In genomic region chr17:82495844-82496528, GRCh38 we compare ENCODE assay signal across 8 cellular contexts. TPM values are rescaled to one million over a fixed set of nuclear protein-coding genes. Genes with fewer than 3 reads are reported as not detected.
A peak's percentile ranks its signal among the peaks of the same experiment; 100 is the strongest.
DNase-seq lines count a peak whose midpoint lies in the region; ATAC-seq and TF ChIP-seq lines count a peak whose summit lies in the region.

No MANE protein-coding gene starts in this region.

- dilution Hi-C loops in mammary epithelial cell (cut with HindIII; ENCODE audit: low sequenced_read_pairs), result no loop called here

- H3K9me3 ChIP-seq in mammary epithelial cell (replicated peaks; ENCODE audit: insufficient read depth, low read length) (no peaks in the 10 kb centered on the region), neuron (ENCODE audit: low read length) (no peaks in the 10 kb centered on the region)

- in situ Hi-C loops in mammary epithelial cell (cut with MboI; ENCODE audit: low sequenced_read_pairs in 2 of 2), result no loop called here

- H3K27me3 ChIP-seq in mammary epithelial cell (ENCODE audit: insufficient read depth, low read length) (no peaks in the 10 kb centered on the region), neuron (ENCODE audit: insufficient read depth, low read length) (no peaks in the 10 kb centered on the region)

- H3K27ac ChIP-seq in mammary epithelial cell (ENCODE audit: insufficient read depth, low read depth, low read length) (no peak overlapping the region), substantia nigra (ENCODE audit: low read depth, low read length, poor library complexity, severe bottlenecking) (no peak overlapping the region)

- H3K4me1 Mint-ChIP-seq in Calu3 (ENCODE audit: low read depth, unreplicated experiment), result peaks cover 9% of the 10 kb centered on the region

- peaks cover 35% of the 10 kb centered on the region for H3K36me3 Mint-ChIP-seq in Calu3 (ENCODE audit: insufficient read depth, unreplicated experiment)

- no peak for TF ChIP-seq CTCF in Calu3 (IDR thresholded peaks at IDR 0.05; ENCODE audit: unreplicated experiment)
- TF ChIP-seq CTCF in mammary epithelial cell (conservative IDR thresholded peaks at IDR 0.05 in 1 of 2, IDR thresholded peaks at IDR 0.05 in 1 of 2; ENCODE audit: extremely low read depth in 1 of 2, insufficient read depth in 1 of 2, low read depth in 1 of 2, low read length in 2 of 2), result no peak

- WGBS in mammary epithelial cell (ENCODE audit: low coverage, missing lambda C conversion rate), result 66% methylated on average over 10 of the region's 12 CpGs

- H3K4me2 ChIP-seq in mammary epithelial cell (ENCODE audit: insufficient read depth, low read depth, low read length), result peak overlapping the region; percentile 3

- H3K27me3 Mint-ChIP-seq in Calu3 (ENCODE audit: unreplicated experiment), result no peaks in the 10 kb centered on the region

- no TSS peak for BruUV-seq in Calu3 (replicated peaks; lab: Mats Ljungman, UMichigan)
- no TSS peak for BruUV-seq in mammary epithelial cell (replicated peaks; lab: Mats Ljungman, UMichigan)

- peak overlapping the region; percentile 77 for H3K4me3 Mint-ChIP-seq in Calu3 (ENCODE audit: low read depth, unreplicated experiment)

- ATAC-seq in GM18498 (IDR thresholded peaks at IDR 0.05; ENCODE audit: unreplicated experiment), result no peak

- intact Hi-C loops in Calu3 (cut with micrococcal nuclease; ENCODE audit: unreplicated experiment) (no loop called here), mammary epithelial cell (cut with micrococcal nuclease) (loop anchor here (2.0 kb wide), 2 partner anchors 33 to 77 kb away; partner anchors contain the start of genes HEXD and OGFOD3)

- DNase-seq in Calu3 (no peak), NCI-H1436 treated with DMSO at 0.1 percent for 48 hours (lab: John Stamatoyannopoulos, UW) (peak; percentile 94), mammary epithelial cell (peak; percentile 82), substantia nigra (lab: John Stamatoyannopoulos, UW) (no peak), T-helper 9 cell (no peak)
- DNase-seq in effector CD8-positive, alpha-beta T cell (lab: John Stamatoyannopoulos, UW), result no peak

- H3K36me3 ChIP-seq in mammary epithelial cell (ENCODE audit: insufficient read depth, low read length) (no peaks in the 10 kb centered on the region), neuron (ENCODE audit: insufficient read depth, low read length) (no peaks in the 10 kb centered on the region)

- H3K79me2 ChIP-seq in mammary epithelial cell (ENCODE audit: insufficient read depth, low read length), result no peaks in the 10 kb centered on the region

- H3K9me3 Mint-ChIP-seq in Calu3 (ENCODE audit: low read depth, unreplicated experiment), result no peaks in the 10 kb centered on the region

- H3K27ac Mint-ChIP-seq in Calu3 (ENCODE audit: unreplicated experiment), result no peak overlapping the region

- H4K20me1 ChIP-seq in mammary epithelial cell (ENCODE audit: insufficient read depth, low read length), result no peaks in the 10 kb centered on the region

- H2AFZ ChIP-seq in mammary epithelial cell (ENCODE audit: low read depth, low read length), result peak overlapping the region; percentile 63
- H2AFZ ChIP-seq in neuron (ENCODE audit: low read depth, low read length), result no peak overlapping the region

- H3K4me1 ChIP-seq in mammary epithelial cell (ENCODE audit: insufficient read depth, low read length) (peaks cover 24% of the 10 kb centered on the region), neuron (ENCODE audit: insufficient read depth, low read length) (peaks cover 5% of the 10 kb centered on the region)

- H3K4me3 ChIP-seq in mammary epithelial cell (replicated peaks in 1 of 3; ENCODE audit: insufficient read depth in 1 of 3, low read depth in 2 of 3, low read length in 3 of 3), result no peak overlapping the region
- peak overlapping the region; percentile 57 for H3K4me3 ChIP-seq in neuron (ENCODE audit: low read length)

- CTCF ChIA-PET in Calu3 (lab: Charles Lee) (interaction anchor here (1.0 kb wide), 1 partner anchor 53 kb away, joined by 3 read pairs; no protein-coding TSS in a partner anchor), mammary epithelial cell (lab: Charles Lee; ENCODE audit: low non-redundant PET) (no interaction called here)

- no peak overlapping the region for H3K9ac ChIP-seq in mammary epithelial cell (ENCODE audit: insufficient read depth, low read length)

RNA-seq across cellular contexts. Expression of gene FOXK2, which starts 23.5 kb away (rescaled TPM):
- total RNA-seq in Calu3 (2022) (96.2 TPM in 2 replicates), mammary epithelial cell (10 to 100 TPM; 57.3 to 80.8 TPM)
- 36.6 TPM for polyA plus RNA-seq in mammary epithelial cell
- 43.2 TPM for polyA minus RNA-seq in mammary epithelial cell

RNA-seq across cellular contexts. Expression of gene NARF, which starts 37.4 kb away (rescaled TPM):
- total RNA-seq in Calu3 (2022), result 38.1 and 39.4 TPM in 2 replicates
- 10 to 100 TPM; 25.0 to 31.5 TPM for total RNA-seq in mammary epithelial cell
- polyA plus RNA-seq in mammary epithelial cell, result 45.0 TPM
- 31.3 TPM for polyA minus RNA-seq in mammary epithelial cell

RNA-seq across cellular contexts. Expression of gene CYBC1, which starts 45.4 kb away (rescaled TPM):
- total RNA-seq in Calu3 (2022) (78.1 and 80.3 TPM in 2 replicates), mammary epithelial cell (10 to 100 TPM; 21.8 to 38.3 TPM)
- 30.3 TPM for polyA plus RNA-seq in mammary epithelial cell
- 21.6 TPM for polyA minus RNA-seq in mammary epithelial cell

Comparison
In these comparisons a context has a peak if more than half of its experiments do, and no peak if none do; other contexts are left out.
1. DNase-seq: peak in NCI-H1436 treated with DMSO at 0.1 percent for 48 hours (single experiment) and mammary epithelial cell (single experiment); none in Calu3 (single experiment), effector CD8-positive, alpha-beta T cell (single experiment), substantia nigra (0 of 49) and T-helper 9 cell (single experiment).